9 cellular contexts compared by ENCODE assay signal in genomic region chr4:68904786-68905185, GRCh38. TPM values are rescaled to one million over a fixed set of nuclear protein-coding genes. Genes with fewer than 3 reads are reported as not detected.
DNase-seq lines count a peak whose midpoint lies in the region; ATAC-seq, FAIRE-seq and TF ChIP-seq lines count a peak whose summit lies in the region.
"Had no signal": no experiment of that assay in that cellular context is flagged by ENCODE, and none has a peak within 500 bp of the region (broad histone marks: within the 10 kb centered on the region; RNA-seq: fewer than 3 reads in every experiment).

No MANE protein-coding gene starts in this region.

- in situ Hi-C loops in GM13976 (cut with MboI; ENCODE audit: low sequenced_read_pairs, unreplicated experiment), result no loop called here

- H3K36me3 ChIP-seq in WERI-Rb-1, result no peaks in the 10 kb centered on the region
- no peaks in the 10 kb centered on the region for H3K36me3 ChIP-seq in mucosa of descending colon (ENCODE audit: low read depth)
- H3K36me3 ChIP-seq: SJCRH30 had no signal

- TF ChIP-seq CTCF in GM13976 (IDR thresholded peaks at IDR 0.05; ENCODE audit: borderline replicate concordance, control extremely low read depth, extremely low read depth, insufficient read depth, missing control alignments) (peak; percentile 13), WERI-Rb-1 (IDR thresholded peaks at IDR 0.05; ENCODE audit: low read depth, low read length) (peak; percentile 37), mucosa of descending colon (IDR thresholded peaks at IDR 0.05) (no peak)

- H3K4me3 ChIP-seq in WERI-Rb-1 (ENCODE audit: low read depth, low read length) (no peak overlapping the region), mucosa of descending colon (no peak overlapping the region)
- H3K4me3 ChIP-seq: SJCRH30 had no signal

- FAIRE-seq in GM12892 (lab: Jason Lieb, UNC), result no peak

- H3K27ac ChIP-seq in WERI-Rb-1, result no peak overlapping the region
- H3K27ac ChIP-seq in substantia nigra (ENCODE audit: low read depth, low read length, poor library complexity, severe bottlenecking), result no peak overlapping the region
- H3K27ac ChIP-seq: SJCRH30 had no signal

- H3K9me3 ChIP-seq in WERI-Rb-1 (ENCODE audit: severe bottlenecking) (no peaks in the 10 kb centered on the region), mucosa of descending colon (no peaks in the 10 kb centered on the region)
- H3K9me3 ChIP-seq: SJCRH30 had no signal

- intact Hi-C loops in mucosa of descending colon (cut with DNase I, micrococcal nuclease), result no loop called here

- TF ChIP-seq POLR2A in GM12892 (IDR thresholded peaks at IDR 0.05; ENCODE audit: low read depth, low read length) (no peak), GM18505 (IDR thresholded peaks at IDR 0.05; ENCODE audit: borderline replicate concordance, extremely low read depth, insufficient read depth, insufficient read length) (no peak)

- DNase-seq in GM13976 (ENCODE audit: low spot score) (no peak), WERI-Rb-1 (no peak), mucosa of descending colon (peak in 2 of 3 donors; percentile 43 to 59), substantia nigra (lab: John Stamatoyannopoulos, UW) (no peak), GM12892 (ENCODE audit: insufficient read length) (no peak)
- no peak for DNase-seq in activated CD4-positive, alpha-beta T cell treated with anti-CD3 and anti-CD28 coated beads, Interleukin-2, amount 50 U/mL, for 4 hours

- H3K27me3 ChIP-seq in WERI-Rb-1 (ENCODE audit: insufficient read depth, low read depth, severe bottlenecking), result no peaks in the 10 kb centered on the region
- H3K27me3 ChIP-seq: SJCRH30 had no signal

- ATAC-seq in HG02981 (IDR thresholded peaks at IDR 0.05; ENCODE audit: unreplicated experiment) (peak; percentile 68), mucosa of descending colon (peak; percentile 85), GM18505 (IDR thresholded peaks at IDR 0.05; ENCODE audit: unreplicated experiment) (no peak)

- H3K4me1 ChIP-seq in mucosa of descending colon (ENCODE audit: low read depth), result peaks cover 5% of the 10 kb centered on the region
- H3K4me1 ChIP-seq: SJCRH30 had no signal

RNA-seq across cellular contexts. Expression of gene UGT2A3, which starts 46.8 kb away (rescaled TPM):
- 100 to 1,000 TPM in 1 of 3 donors, 10 to 100 TPM in 2; 37.5 to 119 (median 71.9) TPM for total RNA-seq in mucosa of descending colon
- not detected for polyA plus RNA-seq in GM12892 (2012; ENCODE audit: missing spikeins)
- total RNA-seq: SJCRH30 had no signal

Comparison
In these comparisons a context has a peak if more than half of its experiments do, and no peak if none do; other contexts are left out.
1. DNase-seq: peak in mucosa of descending colon (2 of 3); none in GM13976 (single experiment), WERI-Rb-1 (single experiment), activated CD4-positive, alpha-beta T cell treated with anti-CD3 and anti-CD28 coated beads, Interleukin-2, amount 50 U/mL, for 4 hours (0 of 2), substantia nigra (0 of 49) and GM12892 (single experiment).